Comparison of ENCODE assay signal across 9 cellular contexts in the genomic region with DNA sequence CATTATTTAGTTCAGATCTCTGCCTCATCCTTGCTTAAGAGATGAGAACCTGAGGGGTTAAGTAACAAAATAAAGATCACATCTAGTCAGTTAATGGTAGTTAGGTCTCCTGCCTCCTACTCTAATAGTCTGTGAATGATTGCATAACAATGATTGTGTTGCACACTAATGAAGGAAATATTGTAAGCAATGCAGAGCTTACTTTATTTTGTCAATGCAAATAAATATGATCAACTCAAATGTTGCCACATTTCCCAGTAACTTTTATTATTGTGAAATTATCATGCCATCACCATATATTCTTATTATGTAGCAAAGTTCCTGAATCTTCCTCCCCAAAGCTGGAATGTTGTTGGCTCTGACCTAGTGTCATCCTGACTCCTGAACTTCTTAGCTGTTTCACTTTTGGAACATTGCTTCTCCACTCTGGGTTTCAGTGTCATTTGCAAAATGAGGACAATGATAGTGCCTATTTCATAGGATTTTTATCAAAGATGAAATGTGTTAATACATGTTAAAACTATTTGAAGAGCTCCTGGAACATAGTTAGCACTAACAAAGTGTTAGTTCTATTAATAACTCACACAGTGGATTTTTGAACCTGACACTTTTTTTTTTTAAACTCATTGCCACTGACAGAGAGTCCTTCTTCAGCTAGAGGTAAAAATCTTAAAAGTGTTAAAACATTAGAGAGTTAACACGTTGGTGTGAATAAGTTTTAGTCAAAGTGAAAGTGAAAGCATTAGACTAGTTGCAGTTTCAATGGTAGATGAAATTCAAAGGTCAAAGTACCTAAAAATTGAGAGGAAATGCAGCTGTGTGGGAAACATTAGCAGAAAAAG. TPM values are rescaled to one million over a fixed set of nuclear protein-coding genes. Genes with fewer than 3 reads are reported as not detected.
DNase-seq lines count a peak whose midpoint lies in the region; ATAC-seq, FAIRE-seq and TF ChIP-seq lines count a peak whose summit lies in the region.
"Had no signal": no experiment of that assay in that cellular context is flagged by ENCODE, and none has a peak within 500 bp of the region (broad histone marks: within the 10 kb centered on the region; RNA-seq: fewer than 3 reads in every experiment).

No MANE protein-coding gene starts in this region.

- H3K9me3 Mint-ChIP-seq in immature natural killer cell (no peaks in the 10 kb centered on the region), type B pancreatic cell (no peaks in the 10 kb centered on the region), MCF 10A (ENCODE audit: unreplicated experiment) (no peaks in the 10 kb centered on the region)

- no TSS peak for BruUV-seq in MCF 10A (replicated peaks; lab: Mats Ljungman, UMichigan)

- POLR2A ChIA-PET in MCF 10A (lab: Yijun Ruan, JAX): interaction anchor here (0.8 to 1.8 kb wide), 2 partner anchors 11 to 14 kb away, joined by 4 to 8 read pairs; no protein-coding TSS in a partner anchor

- H3K36me3 Mint-ChIP-seq in immature natural killer cell (peaks cover 0 to 5% (median 0%) of the 10 kb centered on the region in 3 donors), type B pancreatic cell (no peaks in the 10 kb centered on the region), MCF 10A (ENCODE audit: insufficient read depth, unreplicated experiment) (no peaks in the 10 kb centered on the region)

- no peak for FAIRE-seq in H54 (lab: Jason Lieb, UNC)

- TF ChIP-seq CTCF in type B pancreatic cell (conservative IDR thresholded peaks at IDR 0.05) (no peak), MCF 10A (IDR thresholded peaks at IDR 0.05; ENCODE audit: unreplicated experiment) (no peak)

- peak overlapping the region; percentile 80 to 95 (median 88) for H3K27ac Mint-ChIP-seq in immature natural killer cell
- no peak overlapping the region for H3K27ac Mint-ChIP-seq in type B pancreatic cell
- no peak overlapping the region for H3K27ac Mint-ChIP-seq in MCF 10A (ENCODE audit: low read depth, unreplicated experiment)

- intact Hi-C loops in MCF 10A (cut with micrococcal nuclease): no loop called here

- H3K4me3 Mint-ChIP-seq in immature natural killer cell: peak overlapping the region; percentile 50 to 79 (median 72)
- no peak overlapping the region for H3K4me3 Mint-ChIP-seq in type B pancreatic cell
- no peak overlapping the region for H3K4me3 Mint-ChIP-seq in MCF 10A (ENCODE audit: unreplicated experiment)

- TF ChIP-seq POLR2A in H54 (IDR thresholded peaks at IDR 0.05; ENCODE audit: low read depth, low read length): no peak

- ATAC-seq in GM18520 (IDR thresholded peaks at IDR 0.05; ENCODE audit: unreplicated experiment) (peak; percentile 95), GM21529 (IDR thresholded peaks at IDR 0.05; ENCODE audit: unreplicated experiment) (peak; percentile 95), HG03565 (IDR thresholded peaks at IDR 0.05; ENCODE audit: unreplicated experiment) (peak; percentile 94)

- CTCF ChIA-PET in MCF 10A (lab: Yijun Ruan, JAX): interaction anchor here (0.6 to 1.1 kb wide), 7 partner anchors 22 to 1128 kb away, joined by 3 to 5 read pairs (median 3); no protein-coding TSS in a partner anchor

- DNase-seq in immature natural killer cell (peak; percentile 64 to 67 (median 65)), type B pancreatic cell (ENCODE audit: extremely low spot score, unreplicated experiment) (no peak), HT-29 (ENCODE audit: low spot score) (no peak), H54 (ENCODE audit: insufficient read length, low spot score) (no peak), MCF 10A (ENCODE audit: unreplicated experiment) (no peak)

- H3K27me3 Mint-ChIP-seq in immature natural killer cell (ENCODE audit: low read depth in 3 of 3): peaks cover 0 to 1% (median 0%) of the 10 kb centered on the region in 3 donors
- no peaks in the 10 kb centered on the region for H3K27me3 Mint-ChIP-seq in type B pancreatic cell
- H3K27me3 Mint-ChIP-seq in MCF 10A (ENCODE audit: insufficient read depth, unreplicated experiment): no peaks in the 10 kb centered on the region

- peaks cover 27 to 35% of the 10 kb centered on the region in 2 donors for H3K4me1 Mint-ChIP-seq in immature natural killer cell
- H3K4me1 Mint-ChIP-seq in type B pancreatic cell (ENCODE audit: unreplicated experiment): no peaks in the 10 kb centered on the region
- no peaks in the 10 kb centered on the region for H3K4me1 Mint-ChIP-seq in MCF 10A (ENCODE audit: insufficient read depth, unreplicated experiment)

RNA-seq across cellular contexts. Expression of gene GABRA4, which starts 17.2 kb away (rescaled TPM):
- not detected for polyA plus RNA-seq in immature natural killer cell
- 0.45 and 1.5 TPM in 2 replicates for total RNA-seq in type B pancreatic cell (ENCODE audit: low replicate concordance)
- total RNA-seq in HT-29 (2014; rRNA removed; shearing (Covaris generic)): not detected in 2 replicates
- not detected in 2 replicates for total RNA-seq in MCF 10A (2022)
- total RNA-seq: kidney epithelial cell had no signal

RNA-seq across cellular contexts. Expression of gene GABRB1, which starts 20.8 kb away (rescaled TPM):
- not detected for polyA plus RNA-seq in immature natural killer cell
- total RNA-seq in type B pancreatic cell (ENCODE audit: low replicate concordance) (1.1 and 1.9 TPM in 2 replicates), MCF 10A (2022) (not detected in 2 replicates)
- not detected in 2 replicates for total RNA-seq in HT-29 (2014; rRNA removed; shearing (Covaris generic))
- total RNA-seq: kidney epithelial cell had no signal

Comparison
In these comparisons a context has a peak if more than half of its experiments do, and no peak if none do; other contexts are left out.
1. DNase-seq: peak in immature natural killer cell (3 of 3); none in type B pancreatic cell (single experiment), HT-29 (single experiment), H54 (single experiment) and MCF 10A (single experiment).
2. H3K27ac Mint-ChIP-seq: peak in immature natural killer cell (6 of 6); none in type B pancreatic cell (single experiment) and MCF 10A (single experiment).
3. H3K4me3 Mint-ChIP-seq: peak in immature natural killer cell (5 of 5); none in type B pancreatic cell (single experiment) and MCF 10A (single experiment).
4. Peak in every context shown above with its lines, with median percentiles within 50 percentile points of each other: ATAC-seq.